Comparison of ENCODE assay signal across 9 cellular contexts in genomic region chr2:28413152-28413895, GRCh38. TPM values are rescaled to one million over a fixed set of nuclear protein-coding genes. Genes with fewer than 3 reads are reported as not detected.
DNase-seq lines count a peak whose midpoint lies in the region; ATAC-seq and TF ChIP-seq lines count a peak whose summit lies in the region.
"Had no signal": no experiment of that assay in that cellular context is flagged by ENCODE, and none has a peak within 500 bp of the region (broad histone marks: within the 10 kb centered on the region; RNA-seq: fewer than 3 reads in every experiment).

No MANE protein-coding gene starts in this region.

- peak; percentile 31 for TF ChIP-seq POLR2A in transverse colon (IDR thresholded peaks at IDR 0.05)

- H3K36me3 Mint-ChIP-seq in activated T-cell treated with anti-CD3 and anti-CD28 coated beads, Interleukin-2, amount 50 U/mL, for 24 hours (ENCODE audit: low read depth), result peaks cover 21% of the 10 kb centered on the region
- H3K36me3 Mint-ChIP-seq in activated T-cell treated with anti-CD3 and anti-CD28 coated beads, Interleukin-2, amount 50 U/mL, for 4 hours (ENCODE audit: insufficient read depth), result peaks cover 44% of the 10 kb centered on the region

- TF ChIP-seq EP300 in transverse colon (IDR thresholded peaks at IDR 0.05; ENCODE audit: low read depth), result no peak

- peak overlapping the region; percentile 42 for H3K27ac ChIP-seq in left ventricle myocardium inferior (replicated peaks)
- H3K27ac ChIP-seq in transverse colon, result peak overlapping the region; percentile 46 to 62 (median 54)

- peaks cover 87% of the 10 kb centered on the region for H3K36me3 ChIP-seq in left ventricle myocardium inferior
- H3K36me3 ChIP-seq in transverse colon, result peaks cover 0 to 72% (median 35%) of the 10 kb centered on the region in 4 donors

- peak overlapping the region; percentile 75 for H3K27ac Mint-ChIP-seq in activated T-cell treated with anti-CD3 and anti-CD28 coated beads, Interleukin-2, amount 50 U/mL, for 24 hours
- H3K27ac Mint-ChIP-seq: activated B cell treated with CpG ODN at 0.5 μM for 24 hours had no signal

- intact Hi-C loops in left ventricle myocardium inferior (cut with micrococcal nuclease), result no loop called here
- intact Hi-C loops in transverse colon (cut with DNase I; ENCODE audit: low total_unique reads), result no loop called here

- H3K27me3 ChIP-seq in left ventricle myocardium inferior (ENCODE audit: low read depth) (no peaks in the 10 kb centered on the region), transverse colon (no peaks in the 10 kb centered on the region)

- H3K9me3 ChIP-seq in left ventricle myocardium inferior (replicated peaks), result no peaks in the 10 kb centered on the region
- no peaks in the 10 kb centered on the region for H3K9me3 ChIP-seq in transverse colon

- H3K4me1 ChIP-seq in left ventricle myocardium inferior (peaks cover 39% of the 10 kb centered on the region), transverse colon (peaks cover 19 to 65% (median 34%) of the 10 kb centered on the region in 4 donors)

- H3K4me1 Mint-ChIP-seq in activated T-cell treated with anti-CD3 and anti-CD28 coated beads, Interleukin-2, amount 50 U/mL, for 24 hours (ENCODE audit: low read depth), result peaks cover 59% of the 10 kb centered on the region
- H3K4me1 Mint-ChIP-seq in activated T-cell treated with anti-CD3 and anti-CD28 coated beads, Interleukin-2, amount 50 U/mL, for 4 hours (ENCODE audit: low read depth), result peaks cover 37% of the 10 kb centered on the region

- TF ChIP-seq CTCF in left ventricle myocardium inferior (IDR thresholded peaks at IDR 0.05; ENCODE audit: borderline replicate concordance) (peak; percentile 41), transverse colon (IDR thresholded peaks at IDR 0.05) (peak in 4 of 5 experiments; percentile 22 to 48 (median 24))

- no peaks in the 10 kb centered on the region for H3K27me3 Mint-ChIP-seq in activated T-cell treated with anti-CD3 and anti-CD28 coated beads, Interleukin-2, amount 50 U/mL, for 24 hours
- H3K27me3 Mint-ChIP-seq in activated T-cell treated with anti-CD3 and anti-CD28 coated beads, Interleukin-2, amount 50 U/mL, for 4 hours (ENCODE audit: low read depth), result no peaks in the 10 kb centered on the region
- H3K27me3 Mint-ChIP-seq: activated B cell treated with CpG ODN at 0.5 μM for 24 hours had no signal

- H3K4me3 Mint-ChIP-seq in activated T-cell treated with anti-CD3 and anti-CD28 coated beads, Interleukin-2, amount 50 U/mL, for 24 hours, result no peak overlapping the region
- no peak overlapping the region for H3K4me3 Mint-ChIP-seq in activated T-cell treated with anti-CD3 and anti-CD28 coated beads, Interleukin-2, amount 50 U/mL, for 4 hours
- H3K4me3 Mint-ChIP-seq: activated B cell treated with CpG ODN at 0.5 μM for 24 hours had no signal

- H3K4me3 ChIP-seq in left ventricle myocardium inferior, result peak overlapping the region; percentile 2
- H3K4me3 ChIP-seq in transverse colon, result no peak overlapping the region

- in situ Hi-C loops in transverse colon (cut with MboI; ENCODE audit: low pct_ligation_motif_present in 1 of 4, low pct_unique_long_range_greater_than_20kb in 1 of 4, low sequenced_read_pairs in 3 of 4), result loop anchor here in 2 of 4 donors (25.0 kb wide), 1 partner anchor 651 kb away; the partner anchor contains the start of gene MRPL33 (in 2 of the 2)

- ATAC-seq in activated T-cell treated with anti-CD3 and anti-CD28 coated beads, Interleukin-2, amount 50 U/mL, for 4 hours, result no peak
- no peak for ATAC-seq in GM21390 (IDR thresholded peaks at IDR 0.05; ENCODE audit: unreplicated experiment)

- H3K9me3 Mint-ChIP-seq in activated T-cell treated with anti-CD3 and anti-CD28 coated beads, Interleukin-2, amount 50 U/mL, for 24 hours, result no peaks in the 10 kb centered on the region
- no peaks in the 10 kb centered on the region for H3K9me3 Mint-ChIP-seq in activated T-cell treated with anti-CD3 and anti-CD28 coated beads, Interleukin-2, amount 50 U/mL, for 4 hours
- H3K9me3 Mint-ChIP-seq: activated B cell treated with CpG ODN at 0.5 μM for 24 hours had no signal

- 41% methylated on average over 20 of the region's 20 CpGs; no CpG with 5 or more reads in 1 of the 2 donors for WGBS in transverse colon (ENCODE audit: low coverage in 1 of 2), 2 donors

- peak; percentile 31 for DNase-seq in activated T-cell treated with anti-CD3 and anti-CD28 coated beads, Interleukin-2, amount 50 U/mL, for 24 hours
- DNase-seq in activated T-cell treated with anti-CD3 and anti-CD28 coated beads, Interleukin-2, amount 50 U/mL, for 4 hours, result no peak
- DNase-seq in SHP77 (lab: John Stamatoyannopoulos, UW) (peak; percentile 75 to 85), left ventricle myocardium inferior (peak; percentile 48), transverse colon (peak; percentile 63), HPDE6-E6E7 (ENCODE audit: extremely low spot score) (no peak), OCI-M2 (lab: John Stamatoyannopoulos, UW; ENCODE audit: unreplicated experiment) (no peak)
- DNase-seq: activated B cell treated with CpG ODN at 0.5 μM for 24 hours had no signal

RNA-seq across cellular contexts. Expression of gene FOSL2, which starts 20.7 kb away (rescaled TPM):
- total RNA-seq in activated T-cell treated with anti-CD3 and anti-CD28 coated beads, Interleukin-2, amount 50 U/mL, for 4 hours, result 10 to 100 TPM; 71.5 to 98.6 (median 90.4) TPM
- total RNA-seq in left ventricle myocardium inferior (50.2 TPM), transverse colon (100 to 1,000 TPM; 135 to 358 (median 233) TPM)

Comparison
In these comparisons a context has a peak if more than half of its experiments do, and no peak if none do; other contexts are left out.
1. DNase-seq: peak in activated T-cell treated with anti-CD3 and anti-CD28 coated beads, Interleukin-2, amount 50 U/mL, for 24 hours (single experiment), SHP77 (2 of 2), left ventricle myocardium inferior (single experiment) and transverse colon (single experiment); none in activated T-cell treated with anti-CD3 and anti-CD28 coated beads, Interleukin-2, amount 50 U/mL, for 4 hours (single experiment), HPDE6-E6E7 (single experiment) and OCI-M2 (single experiment).